ENCODE assay signal across 13 cellular contexts in genomic region chr15:64164436-64164835, GRCh38. TPM values are rescaled to one million over a fixed set of nuclear protein-coding genes. Genes with fewer than 3 reads are reported as not detected.
DNase-seq lines count a peak whose midpoint lies in the region; ATAC-seq and TF ChIP-seq lines count a peak whose summit lies in the region.
"Had no signal": no experiment of that assay in that cellular context is flagged by ENCODE, and none has a peak within 500 bp of the region (broad histone marks: within the 10 kb centered on the region; RNA-seq: fewer than 3 reads in every experiment).

No MANE protein-coding gene starts in this region.

- H3K4me1 Mint-ChIP-seq in activated CD4-positive, alpha-beta T cell treated with anti-CD3 and anti-CD28 coated beads for 36 hours = peaks cover 39% of the 10 kb centered on the region
- peaks cover 23 to 27% of the 10 kb centered on the region in 2 donors for H3K4me1 Mint-ChIP-seq in effector memory CD8-positive, alpha-beta T cell (ENCODE audit: low read depth in 2 of 2)

- peaks cover 17% of the 10 kb centered on the region for H3F3A ChIP-seq in SU-DHL-6 (ENCODE audit: insufficient read depth)

- no peaks in the 10 kb centered on the region for H3K27me3 Mint-ChIP-seq in activated CD4-positive, alpha-beta T cell treated with anti-CD3 and anti-CD28 coated beads for 36 hours
- no peaks in the 10 kb centered on the region for H3K27me3 Mint-ChIP-seq in effector memory CD8-positive, alpha-beta T cell

- H3K27ac Mint-ChIP-seq in activated CD4-positive, alpha-beta T cell treated with anti-CD3 and anti-CD28 coated beads for 36 hours = peak overlapping the region; percentile 100
- H3K27ac Mint-ChIP-seq in effector memory CD8-positive, alpha-beta T cell = peak overlapping the region; percentile 79 to 96

- POLR2A ChIA-PET in activated CD4-positive, alpha-beta T cell treated with anti-CD3 and anti-CD28 coated beads for 36 hours (lab: Charles Lee) = interaction anchor here (0.7 kb wide), 1 partner anchor 495 kb away, joined by 4 read pairs; no protein-coding TSS in a partner anchor

- H3K27ac ChIP-seq in SU-DHL-6 (ENCODE audit: low read depth, low read length) = peak overlapping the region; percentile 72; the same call in 1 of the 2 replicates
- peak overlapping the region; percentile 95 for H3K27ac ChIP-seq in psoas muscle
- H3K27ac ChIP-seq in effector memory CD4-positive, alpha-beta T cell (ENCODE audit: insufficient read depth, low read length, poor library complexity, severe bottlenecking) = no peak overlapping the region

- WGBS in psoas muscle, 3 donors = 92 to 94% (median 94%) methylated on average over 4 of the region's 4 CpGs

- intact Hi-C loops in activated CD4-positive, alpha-beta T cell treated with anti-CD3 and anti-CD28 coated beads for 36 hours (cut with DNase I, micrococcal nuclease) = loop anchor here in 1 of 2 experiments (5.0 to 10.0 kb wide), 4 partner anchors 563 to 1133 kb away; partner anchors contain the start of genes PIF1 and RNU5A-1
- intact Hi-C loops in psoas muscle (cut with DNase I) = loop anchor here (5.0 kb wide), 1 partner anchor 193 kb away; the partner anchor contains the start of gene CSNK1G1 (in 2 of the 2)

- no peak for ATAC-seq in activated CD4-positive, alpha-beta T cell treated with anti-CD3 and anti-CD28 coated beads for 36 hours
- no peak for ATAC-seq in effector memory CD8-positive, alpha-beta T cell (replicated peaks)
- ATAC-seq in psoas muscle (no peak), GM21381 (IDR thresholded peaks at IDR 0.05; ENCODE audit: unreplicated experiment) (no peak)

- no peak for DNase-seq in activated CD4-positive, alpha-beta T cell treated with anti-CD3 and anti-CD28 coated beads for 36 hours
- DNase-seq in activated CD4-positive, alpha-beta T cell treated with anti-CD3 and anti-CD28 coated beads for 4 hours = no peak
- no peak for DNase-seq in effector memory CD8-positive, alpha-beta T cell
- DNase-seq in psoas muscle (no peak), RPMI8226 (no peak)
- DNase-seq in effector memory CD4-positive, alpha-beta T cell = no peak
- DNase-seq: anterior cingulate cortex, hypothalamus, IMR-90, thyroid gland had no signal

- H3K4me3 ChIP-seq in SU-DHL-6 (ENCODE audit: insufficient read depth, low read length, poor library complexity, severe bottlenecking) (no peak overlapping the region), psoas muscle (no peak overlapping the region)
- no peak overlapping the region for H3K4me3 ChIP-seq in effector memory CD4-positive, alpha-beta T cell (ENCODE audit: insufficient read depth, low read depth, low read length, poor library complexity, severe bottlenecking)
- H3K4me3 ChIP-seq: A549, thyroid gland had no signal

- no peak overlapping the region for H3K4me3 Mint-ChIP-seq in activated CD4-positive, alpha-beta T cell treated with anti-CD3 and anti-CD28 coated beads for 36 hours
- peak overlapping the region in 1 of 2 donors; percentile 89 for H3K4me3 Mint-ChIP-seq in effector memory CD8-positive, alpha-beta T cell

- no peaks in the 10 kb centered on the region for H3K9me3 Mint-ChIP-seq in activated CD4-positive, alpha-beta T cell treated with anti-CD3 and anti-CD28 coated beads for 36 hours (ENCODE audit: low read depth)
- H3K9me3 Mint-ChIP-seq in effector memory CD8-positive, alpha-beta T cell = no peaks in the 10 kb centered on the region

- H3K9me2 ChIP-seq in SU-DHL-6 (replicated peaks; ENCODE audit: insufficient read depth, low read length) = no peaks in the 10 kb centered on the region

- peaks cover 19% of the 10 kb centered on the region for H3K36me3 Mint-ChIP-seq in activated CD4-positive, alpha-beta T cell treated with anti-CD3 and anti-CD28 coated beads for 36 hours (ENCODE audit: low read depth)
- peaks cover 28% of the 10 kb centered on the region for H3K36me3 Mint-ChIP-seq in effector memory CD8-positive, alpha-beta T cell (ENCODE audit: insufficient read depth)

- CTCF ChIA-PET in activated CD4-positive, alpha-beta T cell treated with anti-CD3 and anti-CD28 coated beads for 36 hours (lab: Charles Lee) = interaction anchor here (0.6 kb wide), 1 partner anchor 151 kb away, joined by 3 read pairs; no protein-coding TSS in a partner anchor

- H3K4me2 ChIP-seq in SU-DHL-6 (ENCODE audit: low read depth, low read length, poor library complexity, severe bottlenecking) = peak overlapping the region; percentile 80

- H3K4me1 ChIP-seq in psoas muscle = peaks cover 37% of the 10 kb centered on the region
- peaks cover 20% of the 10 kb centered on the region for H3K4me1 ChIP-seq in effector memory CD4-positive, alpha-beta T cell (ENCODE audit: control insufficient read depth, insufficient read depth, low read length, poor library complexity, severe bottlenecking)

- H2AFZ ChIP-seq in SU-DHL-6 (ENCODE audit: low read depth, low read length, severe bottlenecking) = peak overlapping the region; percentile 85

- H3K36me3 ChIP-seq in SU-DHL-6 (ENCODE audit: low read length) (peaks cover 6% of the 10 kb centered on the region; the same call in 1 of the 2 replicates), psoas muscle (ENCODE audit: insufficient read depth in 1 of 2, low read depth in 1 of 2) (peaks cover 8 to 26% of the 10 kb centered on the region in 2 donors)
- H3K36me3 ChIP-seq in effector memory CD4-positive, alpha-beta T cell (ENCODE audit: control insufficient read depth, insufficient read depth, low read length) = peaks cover 10% of the 10 kb centered on the region

- H3K27me3 ChIP-seq in SU-DHL-6 (ENCODE audit: low read length) (no peaks in the 10 kb centered on the region), psoas muscle (ENCODE audit: insufficient read depth in 3 of 3, low read length in 2 of 3) (no peaks in the 10 kb centered on the region)
- no peaks in the 10 kb centered on the region for H3K27me3 ChIP-seq in effector memory CD4-positive, alpha-beta T cell (replicated peaks; ENCODE audit: control insufficient read depth, insufficient read depth, low read length, poor library complexity, severe bottlenecking)
- H3K27me3 ChIP-seq: thyroid gland had no signal

- H3K9ac ChIP-seq in SU-DHL-6 (ENCODE audit: low read length) = peak overlapping the region; percentile 64; the same call in 1 of the 2 replicates

- no peaks in the 10 kb centered on the region for H3K9me3 ChIP-seq in SU-DHL-6 (ENCODE audit: insufficient read depth, low read length)
- no peaks in the 10 kb centered on the region for H3K9me3 ChIP-seq in psoas muscle
- H3K9me3 ChIP-seq in effector memory CD4-positive, alpha-beta T cell (ENCODE audit: control insufficient read depth, low read length) = no peaks in the 10 kb centered on the region
- H3K9me3 ChIP-seq: A549, thyroid gland had no signal

- H4K20me1 ChIP-seq in SU-DHL-6 (ENCODE audit: low read depth, low read length) = no peaks in the 10 kb centered on the region

- peaks cover 21% of the 10 kb centered on the region for H3K79me2 ChIP-seq in SU-DHL-6 (ENCODE audit: insufficient read depth, low read length)

- TF ChIP-seq CTCF in SU-DHL-6 (IDR thresholded peaks at IDR 0.05; ENCODE audit: insufficient read depth, low read length, poor library complexity, severe bottlenecking) = no peak
- no peak for TF ChIP-seq CTCF in psoas muscle (IDR thresholded peaks at IDR 0.05)

RNA-seq across cellular contexts. Expression of gene PPIB, which starts 1.6 kb away (rescaled TPM):
- total RNA-seq in activated CD4-positive, alpha-beta T cell treated with anti-CD3 and anti-CD28 coated beads for 36 hours = 100 to 1,000 TPM; 221 to 233 TPM
- 10 to 100 TPM; 40.8 to 61.1 (median 50.1) TPM for total RNA-seq in psoas muscle
- 100 to 1,000 TPM in 1 of 3 donors, 10 to 100 TPM in 2; 38.0 to 160 (median 79.6) TPM for polyA plus RNA-seq in psoas muscle

RNA-seq across cellular contexts. Expression of gene SNX22, which starts 12.9 kb away (rescaled TPM):
- total RNA-seq in activated CD4-positive, alpha-beta T cell treated with anti-CD3 and anti-CD28 coated beads for 36 hours = under 1 TPM; 0.59 to 0.79 TPM
- under 1 TPM; 0.08 to 0.17 (median 0.16) TPM for total RNA-seq in psoas muscle
- under 1 TPM; 0.06 to 0.31 (median 0.23) TPM for polyA plus RNA-seq in psoas muscle
